In genomic region chr1:151906324-151906645, GRCh38 we compare ENCODE assay signal across 1 cellular context.
TF ChIP-seq lines count a peak whose summit lies in the region.

No MANE protein-coding gene starts in this region.

TF ChIP-seq in K562, 482 proteins besides CTCF, POLR2A, EP300 and RAD21:
- TF ChIP-seq POLR2G (IDR thresholded peaks at IDR 0.05; ENCODE audit: low read depth, low read length): peak; percentile 42; the same call in 1 of the 2 replicates
- peak; percentile 39 for TF ChIP-seq PCBP1 (IDR thresholded peaks at IDR 0.05; ENCODE audit: low read depth, low read length, poor library complexity, severe bottlenecking)
- TF ChIP-seq RBFOX2 (IDR thresholded peaks at IDR 0.05; ENCODE audit: low read depth, low read length): peak; percentile 57
TF ChIP-seq in K562: peak in this region for 3; not testable (repeated sequence) for 479.
